Comparison of ENCODE assay signal across 24 cellular contexts in the genomic region with DNA sequence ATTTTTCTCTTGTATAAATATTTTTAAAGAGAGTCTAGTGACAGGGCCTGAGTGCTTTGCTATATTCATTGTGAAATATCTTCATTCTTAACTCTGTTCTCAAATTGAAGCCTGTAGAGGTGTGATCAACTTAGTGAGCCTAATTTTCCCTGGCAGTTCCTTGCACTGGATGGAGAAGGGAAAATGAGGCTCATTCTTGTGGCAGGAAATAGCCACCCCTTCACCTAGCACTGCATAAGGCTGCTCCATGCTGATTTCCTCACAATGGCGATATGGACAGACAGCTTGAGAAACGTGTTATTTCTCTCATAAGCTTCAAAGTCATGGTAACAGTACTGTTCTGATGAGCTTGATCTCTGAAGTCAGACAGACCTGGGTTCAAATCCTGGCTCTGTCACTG.
"Had no signal": no experiment of that assay in that cellular context is flagged by ENCODE, and none has a peak within 500 bp of the region (broad histone marks: within the 10 kb centered on the region; RNA-seq: fewer than 3 reads in every experiment).

No MANE protein-coding gene starts in this region.

- H3K27ac Mint-ChIP-seq: mesothelial cell of epicardium; naive thymus-derived CD4-positive, alpha-beta T cell; nephron; stimulated activated effector memory CD8-positive, alpha-beta T cell treated with anti-CD3 and anti-CD28 coated beads, Interleukin-12 subunit alpha, Interleukin-12 subunit beta, amount 100 ng/mL, for 72 hours had no signal

- DNase-seq: dermis blood vessel endothelial cell; effector memory CD4-positive, alpha-beta T cell; foreskin keratinocyte; heart left ventricle; left cardiac atrium; left lung; mesenchymal stem cell; naive thymus-derived CD4-positive, alpha-beta T cell; nucleus accumbens; ovary; posterior cingulate gyrus; psoas muscle; right cardiac atrium; sigmoid colon; stimulated activated CD4-positive, alpha-beta T cell treated with anti-CD3 and anti-CD28 coated beads, Interleukin-2, amount 100 ng/mL, for 24 hours; stimulated activated CD4-positive, alpha-beta T cell treated with anti-CD3 and anti-CD28 coated beads, Interleukin-4, amount 100 ng/mL, for 24 hours; stimulated activated naive CD4-positive, alpha-beta T cell treated with Interleukin-2 at 50 U/mL for 16 hours; transverse colon; upper lobe of right lung had no signal

- H3K9me3 Mint-ChIP-seq: stimulated activated effector memory CD8-positive, alpha-beta T cell treated with anti-CD3 and anti-CD28 coated beads, Interleukin-12 subunit alpha, Interleukin-12 subunit beta, amount 100 ng/mL, for 72 hours had no signal

- H3K4me1 Mint-ChIP-seq: mesothelial cell of epicardium, nephron had no signal

- H3K4me3 Mint-ChIP-seq: mesothelial cell of epicardium; naive thymus-derived CD4-positive, alpha-beta T cell; nephron; stimulated activated effector memory CD8-positive, alpha-beta T cell treated with anti-CD3 and anti-CD28 coated beads, Interleukin-12 subunit alpha, Interleukin-12 subunit beta, amount 100 ng/mL, for 72 hours had no signal

- H3K27me3 Mint-ChIP-seq: naive thymus-derived CD4-positive, alpha-beta T cell had no signal

- FAIRE-seq: endothelial cell of umbilical vein had no signal

- ATAC-seq: foreskin keratinocyte; gastroesophageal sphincter; heart left ventricle; left cardiac atrium; left lung; naive thymus-derived CD4-positive, alpha-beta T cell; psoas muscle; right cardiac atrium; stimulated activated effector memory CD8-positive, alpha-beta T cell treated with anti-CD3 and anti-CD28 coated beads, Interleukin-12 subunit alpha, Interleukin-12 subunit beta, amount 100 ng/mL, for 72 hours; upper lobe of right lung had no signal

- H3K36me3 Mint-ChIP-seq: mesothelial cell of epicardium had no signal
